Comparison of ENCODE assay signal across 1 cellular context in the genomic region with DNA sequence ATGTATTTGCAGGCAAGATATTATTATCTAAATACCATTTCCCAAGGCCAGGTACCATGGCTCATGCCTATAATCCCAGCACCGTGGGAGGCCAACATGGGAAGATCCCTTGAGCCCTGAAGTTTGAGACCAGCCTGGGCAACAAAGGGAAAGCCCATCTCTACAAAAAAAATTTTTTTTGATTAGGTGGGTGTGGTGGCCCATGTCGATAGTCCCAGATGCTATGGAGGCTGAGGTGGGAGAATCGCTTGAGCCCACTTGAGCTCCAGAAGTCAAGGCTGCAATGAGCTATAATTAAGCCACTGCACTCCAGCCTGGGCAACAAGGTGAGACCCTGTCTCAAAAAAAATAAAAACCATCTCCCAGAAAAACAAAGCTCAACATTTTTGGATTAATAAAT.
TF ChIP-seq lines count a peak whose summit lies in the region.

No MANE protein-coding gene starts in this region.

TF ChIP-seq in GM12878, 131 proteins besides CTCF, POLR2A, EP300 and RAD21:
- TF ChIP-seq, protein P1, sequence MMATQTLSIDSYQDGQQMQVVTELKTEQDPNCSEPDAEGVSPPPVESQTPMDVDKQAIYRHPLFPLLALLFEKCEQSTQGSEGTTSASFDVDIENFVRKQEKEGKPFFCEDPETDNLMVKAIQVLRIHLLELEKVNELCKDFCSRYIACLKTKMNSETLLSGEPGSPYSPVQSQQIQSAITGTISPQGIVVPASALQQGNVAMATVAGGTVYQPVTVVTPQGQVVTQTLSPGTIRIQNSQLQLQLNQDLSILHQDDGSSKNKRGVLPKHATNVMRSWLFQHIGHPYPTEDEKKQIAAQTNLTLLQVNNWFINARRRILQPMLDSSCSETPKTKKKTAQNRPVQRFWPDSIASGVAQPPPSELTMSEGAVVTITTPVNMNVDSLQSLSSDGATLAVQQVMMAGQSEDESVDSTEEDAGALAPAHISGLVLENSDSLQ (IDR thresholded peaks at IDR 0.05): no peak
- TF ChIP-seq, protein P2, sequence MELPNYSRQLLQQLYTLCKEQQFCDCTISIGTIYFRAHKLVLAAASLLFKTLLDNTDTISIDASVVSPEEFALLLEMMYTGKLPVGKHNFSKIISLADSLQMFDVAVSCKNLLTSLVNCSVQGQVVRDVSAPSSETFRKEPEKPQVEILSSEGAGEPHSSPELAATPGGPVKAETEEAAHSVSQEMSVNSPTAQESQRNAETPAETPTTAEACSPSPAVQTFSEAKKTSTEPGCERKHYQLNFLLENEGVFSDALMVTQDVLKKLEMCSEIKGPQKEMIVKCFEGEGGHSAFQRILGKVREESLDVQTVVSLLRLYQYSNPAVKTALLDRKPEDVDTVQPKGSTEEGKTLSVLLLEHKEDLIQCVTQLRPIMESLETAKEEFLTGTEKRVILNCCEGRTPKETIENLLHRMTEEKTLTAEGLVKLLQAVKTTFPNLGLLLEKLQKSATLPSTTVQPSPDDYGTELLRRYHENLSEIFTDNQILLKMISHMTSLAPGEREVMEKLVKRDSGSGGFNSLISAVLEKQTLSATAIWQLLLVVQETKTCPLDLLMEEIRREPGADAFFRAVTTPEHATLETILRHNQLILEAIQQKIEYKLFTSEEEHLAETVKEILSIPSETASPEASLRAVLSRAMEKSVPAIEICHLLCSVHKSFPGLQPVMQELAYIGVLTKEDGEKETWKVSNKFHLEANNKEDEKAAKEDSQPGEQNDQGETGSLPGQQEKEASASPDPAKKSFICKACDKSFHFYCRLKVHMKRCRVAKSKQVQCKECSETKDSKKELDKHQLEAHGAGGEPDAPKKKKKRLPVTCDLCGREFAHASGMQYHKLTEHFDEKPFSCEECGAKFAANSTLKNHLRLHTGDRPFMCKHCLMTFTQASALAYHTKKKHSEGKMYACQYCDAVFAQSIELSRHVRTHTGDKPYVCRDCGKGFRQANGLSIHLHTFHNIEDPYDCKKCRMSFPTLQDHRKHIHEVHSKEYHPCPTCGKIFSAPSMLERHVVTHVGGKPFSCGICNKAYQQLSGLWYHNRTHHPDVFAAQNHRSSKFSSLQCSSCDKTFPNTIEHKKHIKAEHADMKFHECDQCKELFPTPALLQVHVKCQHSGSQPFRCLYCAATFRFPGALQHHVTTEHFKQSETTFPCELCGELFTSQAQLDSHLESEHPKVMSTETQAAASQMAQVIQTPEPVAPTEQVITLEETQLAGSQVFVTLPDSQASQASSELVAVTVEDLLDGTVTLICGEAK (IDR thresholded peaks at IDR 0.05; ENCODE audit: borderline replicate concordance): no peak
- no peak for TF ChIP-seq YY1 (IDR thresholded peaks at IDR 0.05; ENCODE audit: low read depth, low read length)
- no peak for TF ChIP-seq PML (IDR thresholded peaks at IDR 0.05; ENCODE audit: low read length)
- no peak for TF ChIP-seq CBX5 (IDR thresholded peaks at IDR 0.05; ENCODE audit: low read depth)
- TF ChIP-seq NR2C1 (IDR thresholded peaks at IDR 0.05): no peak
- TF ChIP-seq, protein P3, sequence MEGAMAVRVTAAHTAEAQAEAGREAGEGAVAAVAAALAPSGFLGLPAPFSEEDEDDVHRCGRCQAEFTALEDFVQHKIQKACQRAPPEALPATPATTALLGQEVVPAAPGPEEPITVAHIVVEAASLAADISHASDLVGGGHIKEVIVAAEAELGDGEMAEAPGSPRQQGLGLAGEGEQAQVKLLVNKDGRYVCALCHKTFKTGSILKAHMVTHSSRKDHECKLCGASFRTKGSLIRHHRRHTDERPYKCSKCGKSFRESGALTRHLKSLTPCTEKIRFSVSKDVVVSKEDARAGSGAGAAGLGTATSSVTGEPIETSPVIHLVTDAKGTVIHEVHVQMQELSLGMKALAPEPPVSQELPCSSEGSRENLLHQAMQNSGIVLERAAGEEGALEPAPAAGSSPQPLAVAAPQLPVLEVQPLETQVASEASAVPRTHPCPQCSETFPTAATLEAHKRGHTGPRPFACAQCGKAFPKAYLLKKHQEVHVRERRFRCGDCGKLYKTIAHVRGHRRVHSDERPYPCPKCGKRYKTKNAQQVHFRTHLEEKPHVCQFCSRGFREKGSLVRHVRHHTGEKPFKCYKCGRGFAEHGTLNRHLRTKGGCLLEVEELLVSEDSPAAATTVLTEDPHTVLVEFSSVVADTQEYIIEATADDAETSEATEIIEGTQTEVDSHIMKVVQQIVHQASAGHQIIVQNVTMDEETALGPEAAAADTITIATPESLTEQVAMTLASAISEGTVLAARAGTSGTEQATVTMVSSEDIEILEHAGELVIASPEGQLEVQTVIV (IDR thresholded peaks at IDR 0.05; ENCODE audit: borderline replicate concordance, partially characterized antibody): no peak
